In the genomic region with DNA sequence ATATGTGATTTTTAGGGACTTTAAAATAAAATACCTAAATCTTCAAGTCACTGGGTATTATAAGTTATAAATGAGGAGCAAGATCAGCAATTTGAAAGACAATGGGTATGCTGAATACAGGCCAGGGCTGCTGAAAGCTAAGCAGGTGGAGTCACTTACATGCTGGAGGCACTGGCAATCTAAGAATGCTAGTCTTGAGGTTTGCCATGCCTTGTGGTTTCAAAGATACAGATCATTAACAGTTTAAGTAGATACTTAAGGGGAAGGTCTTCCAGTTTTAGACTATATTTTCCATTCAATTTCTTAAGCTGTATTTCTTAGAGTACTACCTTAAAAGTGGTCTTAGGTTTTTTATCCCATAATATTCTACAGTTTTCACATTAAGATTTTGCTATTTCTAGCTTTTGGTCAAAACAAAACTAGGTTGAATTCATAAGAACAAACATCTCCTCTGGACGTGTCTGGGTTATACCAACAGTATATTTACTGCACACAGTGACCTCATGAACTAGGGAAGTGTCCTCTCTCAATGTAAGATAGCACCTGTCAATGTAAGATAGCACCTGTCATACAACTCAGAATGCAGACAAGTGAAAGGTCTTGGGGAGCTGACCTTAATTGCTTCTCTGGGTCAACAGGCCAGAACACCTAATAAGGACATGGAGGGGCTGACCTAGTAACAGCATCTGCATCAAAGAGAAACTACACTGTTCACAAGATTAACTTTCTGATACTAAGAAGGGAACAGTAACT, we compare ENCODE assay signal across 7 cellular contexts. TPM values are rescaled to one million over a fixed set of nuclear protein-coding genes. Genes with fewer than 3 reads are reported as not detected.
DNase-seq lines count a peak whose midpoint lies in the region; ATAC-seq and TF ChIP-seq lines count a peak whose summit lies in the region.

No MANE protein-coding gene starts in this region.

- H3K36me3 ChIP-seq in HAP-1 (replicated peaks) (peaks cover 32% of the 10 kb centered on the region), mammary epithelial cell (ENCODE audit: insufficient read depth, low read length) (peaks cover 21% of the 10 kb centered on the region), osteoblast (ENCODE audit: insufficient read depth, low read length) (peaks cover 32% of the 10 kb centered on the region)

- H3K27me3 ChIP-seq in HAP-1 (ENCODE audit: low read depth) (no peaks in the 10 kb centered on the region), mammary epithelial cell (ENCODE audit: insufficient read depth, low read length) (no peaks in the 10 kb centered on the region), osteoblast (ENCODE audit: insufficient read depth, low read length) (no peaks in the 10 kb centered on the region)

- H3K27ac ChIP-seq in mammary epithelial cell (ENCODE audit: insufficient read depth, low read depth, low read length) (no peak overlapping the region), osteoblast (ENCODE audit: low read depth, low read length) (peak overlapping the region; percentile 97)

- peaks cover 21% of the 10 kb centered on the region for H3K4me1 ChIP-seq in HAP-1
- H3K4me1 ChIP-seq in mammary epithelial cell (ENCODE audit: insufficient read depth, low read length), result peaks cover 26% of the 10 kb centered on the region
- H3K4me1 ChIP-seq in osteoblast (ENCODE audit: insufficient read depth, low read length), result peaks cover 14% of the 10 kb centered on the region

- in situ Hi-C loops in HAP-1 (cut with MboI; ENCODE audit: low sequenced_read_pairs), result no loop called here
- in situ Hi-C loops in mammary epithelial cell (cut with MboI; ENCODE audit: low sequenced_read_pairs in 2 of 2), result no loop called here

- 58% methylated on average over 1 of the region's 1 CpG for WGBS in mammary epithelial cell (ENCODE audit: low coverage, missing lambda C conversion rate)

- peak overlapping the region; percentile 91 for H3K4me3 ChIP-seq in HAP-1
- H3K4me3 ChIP-seq in mammary epithelial cell (replicated peaks in 1 of 3; ENCODE audit: insufficient read depth in 1 of 3, low read depth in 2 of 3, low read length in 3 of 3), result peak overlapping the region in 2 of 3 experiments; percentile 97 to 99
- peak overlapping the region; percentile 88 for H3K4me3 ChIP-seq in osteoblast (ENCODE audit: insufficient read depth, low read length)

- H3K4me2 ChIP-seq in mammary epithelial cell (ENCODE audit: insufficient read depth, low read depth, low read length), result peak overlapping the region; percentile 98
- peak overlapping the region; percentile 99 for H3K4me2 ChIP-seq in osteoblast (ENCODE audit: insufficient read depth, low read length)

- H3K79me2 ChIP-seq in mammary epithelial cell (ENCODE audit: insufficient read depth, low read length), result peaks cover 66% of the 10 kb centered on the region
- peaks cover 46% of the 10 kb centered on the region for H3K79me2 ChIP-seq in osteoblast (ENCODE audit: insufficient read depth, low read length)

- H3K9ac ChIP-seq in mammary epithelial cell (ENCODE audit: insufficient read depth, low read length), result no peak overlapping the region

- BruUV-seq in mammary epithelial cell (replicated peaks; lab: Mats Ljungman, UMichigan), result no TSS peak

- peak; percentile 54 to 82 for DNase-seq in HAP-1 (ENCODE audit: low spot score in 2 of 2)
- peak; percentile 32 for DNase-seq in M059J (ENCODE audit: low read depth)
- no peak for DNase-seq in mammary epithelial cell
- DNase-seq in osteoblast (ENCODE audit: insufficient read length, low spot score, missing footprints), result no peak
- DNase-seq in DMS 273 treated with DMSO at 0.1 percent for 48 hours (lab: John Stamatoyannopoulos, UW), result no peak
- DNase-seq in NCI-H1048 (lab: John Stamatoyannopoulos, UW), result no peak

- dilution Hi-C loops in mammary epithelial cell (cut with HindIII; ENCODE audit: low sequenced_read_pairs), result no loop called here

- peak; percentile 77 for ATAC-seq in GM18858 (IDR thresholded peaks at IDR 0.05; ENCODE audit: unreplicated experiment)

- H3K9me3 ChIP-seq in HAP-1 (no peaks in the 10 kb centered on the region), mammary epithelial cell (replicated peaks; ENCODE audit: insufficient read depth, low read length) (no peaks in the 10 kb centered on the region), osteoblast (ENCODE audit: low read depth, low read length) (no peaks in the 10 kb centered on the region)

- no peak overlapping the region for H2AFZ ChIP-seq in mammary epithelial cell (ENCODE audit: low read depth, low read length)
- H2AFZ ChIP-seq in osteoblast (ENCODE audit: low read length), result no peak overlapping the region

- no peak for TF ChIP-seq CTCF in mammary epithelial cell (conservative IDR thresholded peaks at IDR 0.05 in 1 of 2, IDR thresholded peaks at IDR 0.05 in 1 of 2; ENCODE audit: extremely low read depth in 1 of 2, insufficient read depth in 1 of 2, low read depth in 1 of 2, low read length in 2 of 2)
- TF ChIP-seq CTCF in osteoblast (IDR thresholded peaks at IDR 0.05; ENCODE audit: extremely low read depth, low read depth, low read length), result no peak

- H4K20me1 ChIP-seq in mammary epithelial cell (ENCODE audit: insufficient read depth, low read length) (no peaks in the 10 kb centered on the region), osteoblast (ENCODE audit: insufficient read depth, low read length) (peaks cover 22% of the 10 kb centered on the region)

- CTCF ChIA-PET in mammary epithelial cell (lab: Charles Lee; ENCODE audit: low non-redundant PET), result no interaction called here

- intact Hi-C loops in mammary epithelial cell (cut with micrococcal nuclease), result no loop called here

RNA-seq across cellular contexts. Expression of a gene that starts 2.0 kb away (rescaled TPM):
- total RNA-seq in M059J (2014; rRNA removed; shearing (Covaris generic)), result 44.9 and 92.0 TPM in 2 replicates
- total RNA-seq in mammary epithelial cell (100 to 1,000 TPM in 1 of 2 donors, 10 to 100 TPM in 1; 78.0 to 183 TPM), osteoblast (66.3 and 77.1 TPM in 2 replicates)
- polyA plus RNA-seq in mammary epithelial cell, result 169 TPM
- 211 TPM for polyA minus RNA-seq in mammary epithelial cell

Comparison
In these comparisons a context has a peak if more than half of its experiments do, and no peak if none do; other contexts are left out.
1. DNase-seq: peak in HAP-1 (2 of 2) and M059J (single experiment); none in mammary epithelial cell (single experiment), osteoblast (single experiment), DMS 273 treated with DMSO at 0.1 percent for 48 hours (single experiment) and NCI-H1048 (single experiment).
2. Peak in every context shown above with its lines, with median percentiles within 50 percentile points of each other: H3K4me3 ChIP-seq.